Comparison of ENCODE assay signal across 27 cellular contexts in the genomic region with DNA sequence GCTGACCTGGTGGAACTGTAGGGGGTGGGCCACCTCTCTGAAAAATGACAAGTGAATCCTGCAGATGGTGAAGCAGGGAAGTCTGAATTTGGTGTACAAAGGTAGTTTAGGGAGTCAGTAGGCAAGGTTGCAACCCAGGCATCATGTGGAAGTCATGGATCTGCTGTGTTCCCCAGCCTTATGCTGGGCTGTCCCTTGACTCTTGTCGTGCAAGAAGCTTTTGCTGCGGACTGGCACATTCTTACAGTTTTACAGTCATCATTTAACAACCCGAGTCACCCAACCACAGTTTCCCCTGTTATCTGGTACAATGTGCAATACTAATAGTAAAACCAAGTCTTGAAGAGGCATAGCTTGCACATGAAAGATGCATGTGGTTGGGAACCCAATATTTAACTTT. TPM values are rescaled to one million over a fixed set of nuclear protein-coding genes. Genes with fewer than 3 reads are reported as not detected.
A peak's percentile ranks its signal among the peaks of the same experiment; 100 is the strongest.
DNase-seq lines count a peak whose midpoint lies in the region; TF ChIP-seq lines count a peak whose summit lies in the region.
"Had no signal": no experiment of that assay in that cellular context is flagged by ENCODE, and none has a peak within 500 bp of the region (broad histone marks: within the 10 kb centered on the region; RNA-seq: fewer than 3 reads in every experiment).

No MANE protein-coding gene starts in this region.

- no peak overlapping the region for H3K27ac ChIP-seq in thyroid gland
- H3K27ac ChIP-seq: coronary artery, esophagus muscularis mucosa, gastrocnemius medialis, left ventricle myocardium inferior, upper lobe of right lung had no signal

- intact Hi-C loops in activated CD4-positive, alpha-beta T cell treated with anti-CD3 and anti-CD28 coated beads, Interleukin-2, amount 10 ng/mL, durations not matched to agents 24 days and 14 days (cut with micrococcal nuclease), result no loop called here
- intact Hi-C loops in thyroid gland (cut with DNase I), result no loop called here

- no peak overlapping the region for H3K27ac Mint-ChIP-seq in activated CD4-positive, alpha-beta T cell treated with anti-CD3 and anti-CD28 coated beads, Interleukin-2, amount 10 ng/mL, durations not matched to agents 24 days and 14 days
- H3K27ac Mint-ChIP-seq in T-helper 2 cell treated with Interferon-gamma antibody and Interleukin-4, amounts not matched to agents 5 μg/mL and 100 μg/mL, for 36 hours, result no peak overlapping the region
- no peak overlapping the region for H3K27ac Mint-ChIP-seq in immature natural killer cell
- H3K27ac Mint-ChIP-seq: endodermal cell, IgD-negative memory B cell, WTC11 had no signal

- no peak for TF ChIP-seq CTCF in thyroid gland (IDR thresholded peaks at IDR 0.05)

- no peaks in the 10 kb centered on the region for H3K27me3 ChIP-seq in thyroid gland
- H3K27me3 ChIP-seq: esophagus muscularis mucosa, gastrocnemius medialis, upper lobe of right lung had no signal

- no peak overlapping the region for H3K4me3 ChIP-seq in thyroid gland (replicated peaks in 1 of 3)
- H3K4me3 ChIP-seq: coronary artery, esophagus muscularis mucosa, gastrocnemius medialis, left ventricle myocardium inferior, upper lobe of right lung had no signal

- no peaks in the 10 kb centered on the region for H3K9me3 ChIP-seq in thyroid gland
- H3K9me3 ChIP-seq: esophagus muscularis mucosa, gastrocnemius medialis, left ventricle myocardium inferior, upper lobe of right lung had no signal

- no peak for TF ChIP-seq POLR2A in thyroid gland (IDR thresholded peaks at IDR 0.05)

- peaks cover 28% of the 10 kb centered on the region for H3K27me3 Mint-ChIP-seq in activated CD4-positive, alpha-beta T cell treated with anti-CD3 and anti-CD28 coated beads, Interleukin-2, amount 10 ng/mL, durations not matched to agents 24 days and 14 days
- H3K27me3 Mint-ChIP-seq in T-helper 2 cell treated with Interferon-gamma antibody and Interleukin-4, amounts not matched to agents 5 μg/mL and 100 μg/mL, for 36 hours (ENCODE audit: low read depth), result peaks cover 8% of the 10 kb centered on the region
- H3K27me3 Mint-ChIP-seq in immature natural killer cell (ENCODE audit: low read depth in 3 of 3), result peaks cover 2 to 8% (median 7%) of the 10 kb centered on the region in 3 donors

- no peak overlapping the region for H3K4me3 Mint-ChIP-seq in activated CD4-positive, alpha-beta T cell treated with anti-CD3 and anti-CD28 coated beads, Interleukin-2, amount 10 ng/mL, durations not matched to agents 24 days and 14 days
- no peak overlapping the region for H3K4me3 Mint-ChIP-seq in T-helper 2 cell treated with Interferon-gamma antibody and Interleukin-4, amounts not matched to agents 5 μg/mL and 100 μg/mL, for 36 hours
- peak overlapping the region in 3 of 5 donors; percentile 22 to 64 (median 48) for H3K4me3 Mint-ChIP-seq in immature natural killer cell
- H3K4me3 Mint-ChIP-seq: endodermal cell, IgD-negative memory B cell, WTC11 had no signal

- peaks cover 16 to 18% of the 10 kb centered on the region in 2 donors for H3K36me3 ChIP-seq in thyroid gland

- H3K4me1 Mint-ChIP-seq in activated CD4-positive, alpha-beta T cell treated with anti-CD3 and anti-CD28 coated beads, Interleukin-2, amount 10 ng/mL, durations not matched to agents 24 days and 14 days, result peaks cover 13% of the 10 kb centered on the region
- peaks cover 26% of the 10 kb centered on the region for H3K4me1 Mint-ChIP-seq in T-helper 2 cell treated with Interferon-gamma antibody and Interleukin-4, amounts not matched to agents 5 μg/mL and 100 μg/mL, for 36 hours (ENCODE audit: low read depth)
- peaks cover 14 to 21% of the 10 kb centered on the region in 2 donors for H3K4me1 Mint-ChIP-seq in immature natural killer cell
- H3K4me1 Mint-ChIP-seq: IgD-negative memory B cell had no signal

- H3K36me3 Mint-ChIP-seq in activated CD4-positive, alpha-beta T cell treated with anti-CD3 and anti-CD28 coated beads, Interleukin-2, amount 10 ng/mL, durations not matched to agents 24 days and 14 days (ENCODE audit: low read depth), result peaks cover 6% of the 10 kb centered on the region
- H3K36me3 Mint-ChIP-seq in T-helper 2 cell treated with Interferon-gamma antibody and Interleukin-4, amounts not matched to agents 5 μg/mL and 100 μg/mL, for 36 hours (ENCODE audit: low read depth), result no peaks in the 10 kb centered on the region
- H3K36me3 Mint-ChIP-seq in immature natural killer cell, result peaks cover 0 to 9% (median 9%) of the 10 kb centered on the region in 3 donors
- H3K36me3 Mint-ChIP-seq: IgD-negative memory B cell had no signal

- no peaks in the 10 kb centered on the region for H3K9me3 Mint-ChIP-seq in activated CD4-positive, alpha-beta T cell treated with anti-CD3 and anti-CD28 coated beads, Interleukin-2, amount 10 ng/mL, durations not matched to agents 24 days and 14 days
- H3K9me3 Mint-ChIP-seq in T-helper 2 cell treated with Interferon-gamma antibody and Interleukin-4, amounts not matched to agents 5 μg/mL and 100 μg/mL, for 36 hours, result no peaks in the 10 kb centered on the region
- no peaks in the 10 kb centered on the region for H3K9me3 Mint-ChIP-seq in immature natural killer cell
- H3K9me3 Mint-ChIP-seq: endodermal cell; IgD-negative memory B cell; naive thymus-derived CD8-positive, alpha-beta T cell; WTC11 had no signal

- peak; percentile 66 for DNase-seq in activated CD4-positive, alpha-beta T cell treated with anti-CD3 and anti-CD28 coated beads, Interleukin-2, amount 10 ng/mL, durations not matched to agents 24 days and 14 days
- DNase-seq in activated CD4-positive, alpha-beta T cell treated with anti-CD3 and anti-CD28 coated beads for 4 hours, result no peak
- DNase-seq in AG08395 (ENCODE audit: low spot score) (peak; percentile 26), immature natural killer cell (peak; percentile 1 to 42 (median 28)), thyroid gland (no peak), NCI-H446 treated with DMSO at 0.1 percent for 48 hours (lab: John Stamatoyannopoulos, UW) (no peak)
- DNase-seq in T-helper 2 cell treated with Interferon-gamma antibody and Interleukin-4, amounts not matched to agents 5 μg/mL and 100 μg/mL, for 36 hours (ENCODE audit: low spot score), result peak; percentile 15
- DNase-seq in stimulated activated naive CD4-positive, alpha-beta T cell treated with Interleukin-2 at 50 U/mL for 16 hours (lab: John Stamatoyannopoulos, UW), result no peak
- DNase-seq: activated effector memory CD4-positive, alpha-beta T cell treated with Interleukin-2 at 50 U/mL for 16 hours; AML-193; amygdala; DMS53; endodermal cell; gastrocnemius medialis; hippocampal formation; left ventricle myocardium inferior; naive thymus-derived CD8-positive, alpha-beta T cell; NCI-H1105 treated with DMSO at 0.1 percent for 48 hours; NCI-H2029 treated with DMSO at 0.1 percent for 48 hours; NCI-H226; NCI-H748 treated with DMSO at 0.1 percent for 48 hours; retina; upper lobe of right lung had no signal

- H3K4me1 ChIP-seq in thyroid gland, result peaks cover 0 to under 1% of the 10 kb centered on the region in 2 donors
- H3K4me1 ChIP-seq: left ventricle myocardium inferior, upper lobe of right lung had no signal

- WGBS in thyroid gland, 2 donors, result 64 to 93% methylated on average over 3 of the region's 3 CpGs

RNA-seq across cellular contexts. Expression of a gene that starts 13.2 kb away (rescaled TPM):
- 0.51 and 0.69 TPM in 2 replicates for total RNA-seq in activated CD4-positive, alpha-beta T cell treated with anti-CD3 and anti-CD28 coated beads, Interleukin-2, amount 10 ng/mL, durations not matched to agents 24 days and 14 days
- under 1 TPM in 2 of 3 donors, not detected in 1; 0.22 to 0.29 TPM for polyA plus RNA-seq in immature natural killer cell
- total RNA-seq in thyroid gland, result 10 to 100 TPM; 18.5 to 38.4 (median 23.5) TPM
- polyA plus RNA-seq: IgD-negative memory B cell had no signal

Comparison
In these comparisons a context has a peak if more than half of its experiments do, and no peak if none do; other contexts are left out.
1. DNase-seq: peak in activated CD4-positive, alpha-beta T cell treated with anti-CD3 and anti-CD28 coated beads, Interleukin-2, amount 10 ng/mL, durations not matched to agents 24 days and 14 days (single experiment), AG08395 (single experiment), T-helper 2 cell treated with Interferon-gamma antibody and Interleukin-4, amounts not matched to agents 5 μg/mL and 100 μg/mL, for 36 hours (single experiment) and immature natural killer cell (3 of 3); none in activated CD4-positive, alpha-beta T cell treated with anti-CD3 and anti-CD28 coated beads for 4 hours (0 of 2), stimulated activated naive CD4-positive, alpha-beta T cell treated with Interleukin-2 at 50 U/mL for 16 hours (single experiment), thyroid gland (0 of 2) and NCI-H446 treated with DMSO at 0.1 percent for 48 hours (single experiment).
2. H3K4me3 Mint-ChIP-seq: peak in immature natural killer cell (3 of 5); none in activated CD4-positive, alpha-beta T cell treated with anti-CD3 and anti-CD28 coated beads, Interleukin-2, amount 10 ng/mL, durations not matched to agents 24 days and 14 days (single experiment) and T-helper 2 cell treated with Interferon-gamma antibody and Interleukin-4, amounts not matched to agents 5 μg/mL and 100 μg/mL, for 36 hours (single experiment).
3. RNA of a gene that starts 13.2 kb away (total RNA-seq): 18.5 to 38.4 TPM in thyroid gland; 0.51 to 0.69 TPM in activated CD4-positive, alpha-beta T cell treated with anti-CD3 and anti-CD28 coated beads, Interleukin-2, amount 10 ng/mL, durations not matched to agents 24 days and 14 days; every median in the first group is over 10 times any median in the second.